ENCODE assay signal across 30 cellular contexts in genomic region chr1:112092656-112093371, GRCh38.
"Had no signal": no experiment of that assay in that cellular context is flagged by ENCODE, and none has a peak within 500 bp of the region (broad histone marks: within the 10 kb centered on the region; RNA-seq: fewer than 3 reads in every experiment).

No MANE protein-coding gene starts in this region.

- H3K27ac Mint-ChIP-seq: activated naive CD8-positive, alpha-beta T cell; activated T-cell treated with anti-CD3 and anti-CD28 coated beads, Interleukin-2, amount 50 U/mL, for 72 hours; brain; effector memory CD8-positive, alpha-beta T cell; nephron; stimulated activated naive CD8-positive, alpha-beta T cell treated with anti-CD3 and anti-CD28 coated beads, Interleukin-15, Interleukin-2, amounts not matched to agents 100 ng/mL and 50 ng/mL, for 24 hours had no signal

- H3K4me3 ChIP-seq: cardiac muscle cell, coronary artery, heart left ventricle, left ventricle myocardium inferior, lung, pancreas, prostate gland, skin epidermis, thoracic aorta, upper lobe of left lung, vagina had no signal

- ATAC-seq: activated T-cell treated with anti-CD3 and anti-CD28 coated beads, Interleukin-2, amount 50 U/mL, for 72 hours; effector memory CD8-positive, alpha-beta T cell; esophagus mucosa; foreskin keratinocyte; heart left ventricle; pancreas; sciatic nerve had no signal

- H3K4me3 Mint-ChIP-seq: activated naive CD8-positive, alpha-beta T cell; activated T-cell treated with anti-CD3 and anti-CD28 coated beads, Interleukin-2, amount 50 U/mL, for 72 hours; brain; effector memory CD8-positive, alpha-beta T cell; nephron; stimulated activated naive CD8-positive, alpha-beta T cell treated with anti-CD3 and anti-CD28 coated beads, Interleukin-15, Interleukin-2, amounts not matched to agents 100 ng/mL and 50 ng/mL, for 24 hours had no signal

- H3K36me3 ChIP-seq: cardiac muscle cell, heart left ventricle, left ventricle myocardium inferior, pancreas, prostate gland, thoracic aorta, upper lobe of left lung, vagina had no signal

- H3K9me3 Mint-ChIP-seq: activated T-cell treated with anti-CD3 and anti-CD28 coated beads, Interleukin-2, amount 50 U/mL, for 72 hours; brain; effector memory CD8-positive, alpha-beta T cell; nephron; stimulated activated naive CD8-positive, alpha-beta T cell treated with anti-CD3 and anti-CD28 coated beads, Interleukin-15, Interleukin-2, amounts not matched to agents 100 ng/mL and 50 ng/mL, for 24 hours had no signal

- DNase-seq: activated CD4-positive, alpha-beta T cell treated with anti-CD3 and anti-CD28 coated beads for 4 hours; activated CD4-positive, alpha-beta T cell treated with anti-CD3 and anti-CD28 coated beads, Interleukin-2, amount 50 U/mL, for 4 hours; activated effector memory CD4-positive, alpha-beta T cell treated with Interleukin-2 at 50 U/mL for 16 hours; activated naive CD4-positive, alpha-beta T cell treated with Interleukin-2 at 50 U/mL for 16 hours; activated T-cell treated with anti-CD3 and anti-CD28 coated beads for 4 hours; activated T-cell treated with anti-CD3 and anti-CD28 coated beads, Interleukin-2, amount 50 U/mL, for 72 hours; aorta; effector memory CD8-positive, alpha-beta T cell; foreskin keratinocyte; heart left ventricle; hypothalamus; left ventricle myocardium inferior; pancreas; retina; stimulated activated CD4-positive, alpha-beta T cell treated with anti-CD3 and anti-CD28 coated beads, Interleukin-12 subunit alpha, Interleukin-12 subunit beta, amount 100 ng/mL, for 4 hours; stimulated activated CD4-positive, alpha-beta T cell treated with anti-CD3 and anti-CD28 coated beads, Interleukin-4, amount 100 ng/mL, for 1 hour; upper lobe of left lung had no signal

- H3K9me3 ChIP-seq: heart left ventricle, left ventricle myocardium inferior, pancreas, prostate gland, thoracic aorta, upper lobe of left lung, vagina had no signal

- H3K27me3 ChIP-seq: cardiac muscle cell, pancreas, upper lobe of left lung, vagina had no signal

- H3K36me3 Mint-ChIP-seq: activated naive CD8-positive, alpha-beta T cell; brain had no signal

- H3K4me1 ChIP-seq: foreskin keratinocyte, heart left ventricle, left ventricle myocardium inferior, pancreas, prostate gland, upper lobe of left lung, vagina had no signal

- H3K27ac ChIP-seq: cardiac muscle cell, coronary artery, foreskin keratinocyte, heart left ventricle, left ventricle myocardium inferior, pancreas, prostate gland, skin epidermis, thoracic aorta, upper lobe of left lung, vagina had no signal

- H3K4me1 Mint-ChIP-seq: brain, nephron had no signal
